Comparison of ENCODE assay signal across 25 cellular contexts in the genomic region with DNA sequence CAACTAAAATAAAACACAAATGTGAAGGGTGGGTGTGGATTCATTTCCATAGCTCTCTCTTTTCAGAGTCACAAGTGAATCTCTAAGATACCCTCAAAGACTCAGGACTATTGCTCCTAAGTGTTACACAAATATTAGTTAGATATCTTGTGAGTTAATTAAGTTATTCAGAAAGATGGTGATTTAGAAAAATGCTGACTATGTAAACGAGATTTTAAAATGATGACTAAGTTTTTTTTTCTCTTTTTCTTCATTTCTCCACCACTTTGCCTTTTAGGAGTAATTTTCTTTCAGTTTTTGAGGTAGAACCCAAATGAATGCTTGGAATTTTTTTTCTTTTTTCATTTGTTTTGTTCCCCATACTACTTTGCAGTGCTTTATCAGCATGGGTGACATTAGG.
DNase-seq lines count a peak whose midpoint lies in the region; ATAC-seq, FAIRE-seq and TF ChIP-seq lines count a peak whose summit lies in the region.
"Had no signal": no experiment of that assay in that cellular context is flagged by ENCODE, and none has a peak within 500 bp of the region (broad histone marks: within the 10 kb centered on the region; RNA-seq: fewer than 3 reads in every experiment).

No MANE protein-coding gene starts in this region.

- H4K20me1 ChIP-seq in DND-41 (ENCODE audit: insufficient read depth, low read length) (no peaks in the 10 kb centered on the region), IMR-90 (ENCODE audit: insufficient read depth, low read length) (no peaks in the 10 kb centered on the region), H1 (replicated peaks in 1 of 2; ENCODE audit: control insufficient read depth in 1 of 2, insufficient read depth in 2 of 2, low read length in 2 of 2) (no peaks in the 10 kb centered on the region)
- H4K20me1 ChIP-seq: BLaER1 treated with 17β-estradiol and CSF1 and Interleukin-3, amounts not matched to agents 10 nM and 100 nM had no signal

- H4K5ac ChIP-seq in IMR-90 (ENCODE audit: low read depth, low read length) (no peak overlapping the region), H1 (ENCODE audit: insufficient read length, low read depth, low read length) (no peak overlapping the region)

- peak overlapping the region; percentile 26; the same call in 1 of the 2 replicates for H2AFZ ChIP-seq in DND-41 (ENCODE audit: low read depth, low read length)
- no peak overlapping the region for H2AFZ ChIP-seq in IMR-90 (replicated peaks; ENCODE audit: low read length, poor library complexity)
- no peak overlapping the region for H2AFZ ChIP-seq in H1 (ENCODE audit: low read length)

- H4K91ac ChIP-seq in IMR-90 (ENCODE audit: insufficient read depth, low read depth, low read length), result no peak overlapping the region
- no peak overlapping the region for H4K91ac ChIP-seq in H1 (replicated peaks; ENCODE audit: insufficient read length, low read length)

- H4K8ac ChIP-seq in IMR-90 (ENCODE audit: low read depth in 2 of 2, low read length in 2 of 2) (no peak overlapping the region), H1 (ENCODE audit: extremely low read depth, insufficient read depth, low read length) (no peak overlapping the region)

- dilution Hi-C loops in IMR-90 (cut with HindIII; ENCODE audit: low sequenced_read_pairs, unreplicated experiment), result no loop called here

- H2AK5ac ChIP-seq in IMR-90 (ENCODE audit: low read depth, low read length) (no peak overlapping the region), H1 (ENCODE audit: low read depth, low read length) (no peak overlapping the region)

- H3K36me3 Mint-ChIP-seq in CD14-positive monocyte, result no peaks in the 10 kb centered on the region
- H3K36me3 Mint-ChIP-seq: CD4-positive, alpha-beta memory T cell; CD4-positive, CD25-positive, alpha-beta regulatory T cell; CD8-positive, alpha-beta memory T cell had no signal

- 5% methylated on average over 1 of the region's 1 CpG for WGBS in A549 (ENCODE audit: missing lambda C conversion rate)
- WGBS in IMR-90 (ENCODE audit: extremely low coverage in 2 of 2, insufficient read length in 1 of 2), 2 experiments, result no CpG with 5 or more reads among the region's 1 CpG
- WGBS in H1 (ENCODE audit: extremely low coverage in 1 of 2, insufficient coverage in 1 of 2, insufficient read length in 1 of 2, insufficient replicate concordance in 2 of 2, low coverage in 1 of 2, low lambda C conversion rate in 2 of 2, missing lambda C conversion rate in 1 of 2), 2 experiments, result 89% methylated on average over 1 of the region's 1 CpG; no CpG with 5 or more reads in 1 of the 2 experiments

- CTCF ChIA-PET in A549 (lab: Yijun Ruan, JAX) (no interaction called here), IMR-90 (lab: Yijun Ruan, JAX) (no interaction called here), H1 (lab: Charles Lee; ENCODE audit: partially characterized antibody) (no interaction called here)

- H3K79me2 ChIP-seq in DND-41 (ENCODE audit: insufficient read depth, low read length), result no peaks in the 10 kb centered on the region
- no peaks in the 10 kb centered on the region for H3K79me2 ChIP-seq in H1 (ENCODE audit: control insufficient read depth in 1 of 2, insufficient read depth in 2 of 2, low read length in 2 of 2)

- H3K4me3 ChIP-seq in A549, result no peak overlapping the region
- no peak overlapping the region for H3K4me3 ChIP-seq in DND-41 (ENCODE audit: low read depth in 1 of 2, low read length in 2 of 2)
- no peak overlapping the region for H3K4me3 ChIP-seq in IMR-90 (ENCODE audit: insufficient read depth, low read depth, low read length)
- H3K4me3 ChIP-seq in H1 (ENCODE audit: extremely low read depth in 1 of 4, insufficient read depth in 2 of 4, low read depth in 3 of 4, low read length in 4 of 4), result no peak overlapping the region
- H3K4me3 ChIP-seq: BLaER1 treated with 17β-estradiol and CSF1 and Interleukin-3, amounts not matched to agents 10 nM and 100 nM; GM12878 had no signal

- H3K79me1 ChIP-seq in IMR-90 (ENCODE audit: low read depth in 1 of 2, low read length in 2 of 2) (no peaks in the 10 kb centered on the region), H1 (ENCODE audit: low read depth, low read length) (no peaks in the 10 kb centered on the region)

- H3K23ac ChIP-seq in IMR-90 (ENCODE audit: low read depth, low read length), result no peak overlapping the region
- H3K23ac ChIP-seq in H1 (ENCODE audit: insufficient read length), result no peak overlapping the region

- no peaks in the 10 kb centered on the region for H3K9me1 ChIP-seq in IMR-90 (ENCODE audit: insufficient read depth, low read length)

- no peak overlapping the region for H2BK5ac ChIP-seq in IMR-90 (ENCODE audit: low read depth, low read length, poor library complexity, severe bottlenecking)
- H2BK5ac ChIP-seq in H1 (ENCODE audit: low read depth, low read length), result no peak overlapping the region

- H2BK12ac ChIP-seq in H1 (ENCODE audit: low read depth, low read length), result no peak overlapping the region

- no peaks in the 10 kb centered on the region for H3K23me2 ChIP-seq in H1 (ENCODE audit: low read depth, low read length)

- no peak overlapping the region for H2AK9ac ChIP-seq in IMR-90 (replicated peaks; ENCODE audit: low read depth, low read length, poor library complexity)

- H3K4me1 ChIP-seq in A549 (no peaks in the 10 kb centered on the region), DND-41 (ENCODE audit: insufficient read depth, low read length) (peaks cover 16% of the 10 kb centered on the region), IMR-90 (ENCODE audit: control insufficient read depth, insufficient read depth, low read length) (no peaks in the 10 kb centered on the region), H1 (replicated peaks in 1 of 4; ENCODE audit: control insufficient read depth in 3 of 4, insufficient read depth in 4 of 4, low read length in 3 of 4) (no peaks in the 10 kb centered on the region)
- H3K4me1 ChIP-seq: BLaER1 treated with 17β-estradiol and CSF1 and Interleukin-3, amounts not matched to agents 10 nM and 100 nM; Caco-2 had no signal

- H3K4me3 Mint-ChIP-seq in CD14-positive monocyte, result no peak overlapping the region
- H3K4me3 Mint-ChIP-seq: B cell; CD4-positive, alpha-beta memory T cell; CD4-positive, CD25-positive, alpha-beta regulatory T cell; CD8-positive, alpha-beta memory T cell had no signal

- H3K4ac ChIP-seq in IMR-90 (ENCODE audit: low read depth, low read length), result no peak overlapping the region
- no peak overlapping the region for H3K4ac ChIP-seq in H1 (replicated peaks; ENCODE audit: insufficient read length, low read depth, low read length)

- ATAC-seq in A549, result no peak
- ATAC-seq in DND-41 (ENCODE audit: insufficient read depth, low read depth), result no peak
- no peak for ATAC-seq in IMR-90 (ENCODE audit: low read depth)
- ATAC-seq: GM12878 had no signal

- peaks cover 0 to 6% (median 2%) of the 10 kb centered on the region in 7 donors for H3K9me3 Mint-ChIP-seq in CD14-positive monocyte

- H2BK20ac ChIP-seq in IMR-90 (ENCODE audit: low read depth, low read length) (no peak overlapping the region), H1 (ENCODE audit: low read length) (no peak overlapping the region)

- H3K56ac ChIP-seq in IMR-90 (ENCODE audit: extremely low read depth, insufficient read depth, low read length), result no peak overlapping the region
- no peak overlapping the region for H3K56ac ChIP-seq in H1 (replicated peaks; ENCODE audit: insufficient read length, low read depth, low read length)

- H3K27ac ChIP-seq in A549, result no peak overlapping the region
- H3K27ac ChIP-seq in DND-41 (ENCODE audit: low read length), result no peak overlapping the region
- no peak overlapping the region for H3K27ac ChIP-seq in IMR-90 (ENCODE audit: insufficient read depth, low read length)
- no peak overlapping the region for H3K27ac ChIP-seq in H1 (ENCODE audit: low read depth, low read length)
- H3K27ac ChIP-seq: BLaER1 treated with 17β-estradiol and CSF1 and Interleukin-3, amounts not matched to agents 10 nM and 100 nM; C4-2B had no signal

- H3K14ac ChIP-seq in IMR-90 (replicated peaks; ENCODE audit: low read depth, low read length) (no peak overlapping the region), H1 (ENCODE audit: insufficient read length) (no peak overlapping the region)

- intact Hi-C loops in IMR-90 (cut with micrococcal nuclease), result no loop called here
- intact Hi-C loops in CD14-positive monocyte (cut with micrococcal nuclease), result no loop called here

- H3K27ac Mint-ChIP-seq in CD14-positive monocyte, result no peak overlapping the region
- H3K27ac Mint-ChIP-seq: B cell; CD4-positive, alpha-beta memory T cell; CD4-positive, CD25-positive, alpha-beta regulatory T cell; CD8-positive, alpha-beta memory T cell had no signal

- no peak for DNase-seq in A549 (ENCODE audit: low read depth in 1 of 2, low spot score in 1 of 2)
- DNase-seq in DND-41, result no peak
- DNase-seq in IMR-90, result no peak
- no peak for DNase-seq in H1 (ENCODE audit: low read depth in 1 of 2, low spot score in 2 of 2)
- no peak for DNase-seq in activated gamma-delta T cell treated with Interleukin-2 at 50 U/mL for 16 hours
- DNase-seq in GM19239 (ENCODE audit: insufficient read length, low spot score), result no peak
- DNase-seq in CD14-positive monocyte (ENCODE audit: low spot score), result no peak
- DNase-seq: 8988T; AML-193; Caco-2; Calu3; CD4-positive, alpha-beta memory T cell; CD4-positive, CD25-positive, alpha-beta regulatory T cell; CD8-positive, alpha-beta memory T cell; DMS79 treated with DMSO at 0.1 percent for 48 hours; EL; GDM1 had no signal

- H3K9me3 ChIP-seq in A549, result no peaks in the 10 kb centered on the region
- H3K9me3 ChIP-seq in DND-41 (ENCODE audit: insufficient read depth, low read length, severe bottlenecking), result no peaks in the 10 kb centered on the region
- H3K9me3 ChIP-seq in IMR-90 (ENCODE audit: control insufficient read depth, insufficient read depth, low read length), result no peaks in the 10 kb centered on the region
- no peaks in the 10 kb centered on the region for H3K9me3 ChIP-seq in H1 (ENCODE audit: insufficient read depth in 2 of 2, low read depth in 1 of 2, low read length in 1 of 2)
- H3K9me3 ChIP-seq: BLaER1 treated with 17β-estradiol and CSF1 and Interleukin-3, amounts not matched to agents 10 nM and 100 nM; Caco-2 had no signal

- TF ChIP-seq RAD21 in A549 (conservative IDR thresholded peaks at IDR 0.05 in 1 of 2, IDR thresholded peaks at IDR 0.05 in 1 of 2) (no peak), IMR-90 (IDR thresholded peaks at IDR 0.05; ENCODE audit: low read length) (no peak), H1 (IDR thresholded peaks at IDR 0.05 in 1 of 2, conservative IDR thresholded peaks at IDR 0.05 in 1 of 2; ENCODE audit: low read depth in 2 of 2, low read length in 2 of 2) (no peak)

- H3K4me2 ChIP-seq in A549 (no peak overlapping the region), DND-41 (ENCODE audit: insufficient read depth, low read length) (no peak overlapping the region), IMR-90 (ENCODE audit: low read depth, low read length) (no peak overlapping the region), H1 (ENCODE audit: insufficient read depth in 1 of 2, low read depth in 2 of 2, low read length in 2 of 2) (no peak overlapping the region)
- H3K4me2 ChIP-seq: BLaER1 treated with 17β-estradiol and CSF1 and Interleukin-3, amounts not matched to agents 10 nM and 100 nM had no signal

- H3K18ac ChIP-seq in IMR-90 (ENCODE audit: low read depth, low read length), result no peak overlapping the region
- H3K18ac ChIP-seq in H1 (ENCODE audit: extremely low read depth, low read length), result no peak overlapping the region

- no peaks in the 10 kb centered on the region for H3K27me3 Mint-ChIP-seq in CD14-positive monocyte (ENCODE audit: low read depth in 3 of 3)
- H3K27me3 Mint-ChIP-seq: B cell; CD4-positive, alpha-beta memory T cell; CD8-positive, alpha-beta memory T cell had no signal

- H2BK120ac ChIP-seq in IMR-90 (ENCODE audit: low read depth, low read length), result no peak overlapping the region
- no peak overlapping the region for H2BK120ac ChIP-seq in H1 (replicated peaks; ENCODE audit: low read depth, low read length)

- TF ChIP-seq POLR2A in A549 (IDR thresholded peaks at IDR 0.05; ENCODE audit: low read length), result no peak
- TF ChIP-seq POLR2A in IMR-90 (IDR thresholded peaks at IDR 0.05; ENCODE audit: low read depth, low read length), result no peak
- TF ChIP-seq POLR2A in H1 (IDR thresholded peaks at IDR 0.05; ENCODE audit: control extremely low read depth in 1 of 2, low read depth in 2 of 2, low read length in 2 of 2), result no peak

- POLR2A ChIA-PET in A549 (lab: Yijun Ruan, JAX), result no interaction called here
- POLR2A ChIA-PET in IMR-90 (lab: Charles Lee; ENCODE audit: unreplicated experiment), result no interaction called here
- POLR2A ChIA-PET in H1 (lab: Charles Lee; ENCODE audit: partially characterized antibody), result no interaction called here

- TF ChIP-seq EP300 in A549 (IDR thresholded peaks at IDR 0.05) (no peak), H1 (IDR thresholded peaks at IDR 0.05; ENCODE audit: borderline replicate concordance in 1 of 2, low read depth in 2 of 2, low read length in 2 of 2) (no peak)

- H3K36me3 ChIP-seq in DND-41 (ENCODE audit: insufficient read depth, low read length), result no peaks in the 10 kb centered on the region
- H3K36me3 ChIP-seq in IMR-90 (ENCODE audit: control insufficient read depth, insufficient read depth, low read length), result no peaks in the 10 kb centered on the region
- H3K36me3 ChIP-seq in H1 (ENCODE audit: control insufficient read depth in 2 of 4, insufficient read depth in 4 of 4, low read length in 3 of 4), result no peaks in the 10 kb centered on the region
- H3K36me3 ChIP-seq: BLaER1 treated with 17β-estradiol and CSF1 and Interleukin-3, amounts not matched to agents 10 nM and 100 nM had no signal

- no TSS peak for BruUV-seq in IMR-90 (replicated peaks; lab: Mats Ljungman, UMichigan)

- FAIRE-seq in A549 (lab: Jason Lieb, UNC), result no peak
- FAIRE-seq in H1 (lab: Jason Lieb, UNC), result no peak
- FAIRE-seq in GM19239 (lab: Jason Lieb, UNC), result no peak
- FAIRE-seq: A204.1, D721Med, GM12878, GM12892, GM18507 had no signal

- H3K9ac ChIP-seq in DND-41 (ENCODE audit: low read depth, low read length) (no peak overlapping the region), IMR-90 (ENCODE audit: low read depth, low read length) (no peak overlapping the region), H1 (replicated peaks in 1 of 4; ENCODE audit: extremely low read depth in 1 of 4, low read depth in 3 of 4, low read length in 3 of 4) (peak overlapping the region in 1 of 4 experiments; percentile 13; a peak in 1 of 7 replicates)
- H3K9ac ChIP-seq: BLaER1 treated with 17β-estradiol and CSF1 and Interleukin-3, amounts not matched to agents 10 nM and 100 nM had no signal

- no peaks in the 10 kb centered on the region for H3K27me3 ChIP-seq in DND-41 (ENCODE audit: insufficient read depth, low read length, poor library complexity)
- H3K27me3 ChIP-seq in IMR-90 (ENCODE audit: control insufficient read depth, insufficient read depth, low read length), result no peaks in the 10 kb centered on the region
- peaks cover 0 to under 1% (median 0%) of the 10 kb centered on the region in 4 experiments; a peak in 1 of 7 replicates for H3K27me3 ChIP-seq in H1 (replicated peaks in 1 of 4; ENCODE audit: control insufficient read depth in 3 of 4, extremely low read depth in 1 of 4, insufficient read depth in 3 of 4, low read length in 3 of 4)
- H3K27me3 ChIP-seq: BLaER1 treated with 17β-estradiol and CSF1 and Interleukin-3, amounts not matched to agents 10 nM and 100 nM had no signal

- H2BK15ac ChIP-seq in IMR-90 (ENCODE audit: low read depth, low read length), result no peak overlapping the region
- no peak overlapping the region for H2BK15ac ChIP-seq in H1 (ENCODE audit: low read length)

- no peaks in the 10 kb centered on the region for H3K4me1 Mint-ChIP-seq in CD14-positive monocyte
- H3K4me1 Mint-ChIP-seq: CD8-positive, alpha-beta memory T cell had no signal

- TF ChIP-seq CTCF in A549 (IDR thresholded peaks at IDR 0.05) (no peak), DND-41 (IDR thresholded peaks at IDR 0.05; ENCODE audit: borderline replicate concordance, extremely low read depth, low read length, poor library complexity, severe bottlenecking) (no peak), IMR-90 (conservative IDR thresholded peaks at IDR 0.05; ENCODE audit: low read depth, low read length) (no peak), H1 (IDR thresholded peaks at IDR 0.05; ENCODE audit: control extremely low read depth in 1 of 3, insufficient read depth in 1 of 3, low read depth in 1 of 3, low read length in 3 of 3) (no peak), CD14-positive monocyte (IDR thresholded peaks at IDR 0.05) (no peak)

- in situ Hi-C loops in IMR-90 (cut with MboI; ENCODE audit: low sequenced_read_pairs), result no loop called here
